ENCODE assay signal across 1 cellular context in genomic region chr9:94725293-94725692, GRCh38.
TF ChIP-seq lines count a peak whose summit lies in the region.

No MANE protein-coding gene starts in this region.

TF ChIP-seq in SK-N-SH, 30 proteins besides CTCF, POLR2A, EP300 and RAD21 (continued from another document):
- TF ChIP-seq USF2 (IDR thresholded peaks at IDR 0.05; ENCODE audit: borderline replicate concordance, low read depth, low read length) = no peak
